In genomic region chr15:25620466-25620865, GRCh38 we compare ENCODE assay signal across 1 cellular context.
TF ChIP-seq lines count a peak whose summit lies in the region.

No MANE protein-coding gene starts in this region.

TF ChIP-seq in HepG2, 621 proteins besides CTCF, POLR2A, EP300 and RAD21 (continued from another document):
- no peak for TF ChIP-seq ZBTB10 (CRISPR knock-in tag; IDR thresholded peaks at IDR 0.05; ENCODE audit: borderline replicate concordance)
- no peak for TF ChIP-seq SP2 (CRISPR knock-in tag; IDR thresholded peaks at IDR 0.05)
- no peak for TF ChIP-seq ZNF235 (CRISPR knock-in tag; IDR thresholded peaks at IDR 0.05; ENCODE audit: borderline replicate concordance)
